Comparison of ENCODE assay signal across 18 cellular contexts in the genomic region with DNA sequence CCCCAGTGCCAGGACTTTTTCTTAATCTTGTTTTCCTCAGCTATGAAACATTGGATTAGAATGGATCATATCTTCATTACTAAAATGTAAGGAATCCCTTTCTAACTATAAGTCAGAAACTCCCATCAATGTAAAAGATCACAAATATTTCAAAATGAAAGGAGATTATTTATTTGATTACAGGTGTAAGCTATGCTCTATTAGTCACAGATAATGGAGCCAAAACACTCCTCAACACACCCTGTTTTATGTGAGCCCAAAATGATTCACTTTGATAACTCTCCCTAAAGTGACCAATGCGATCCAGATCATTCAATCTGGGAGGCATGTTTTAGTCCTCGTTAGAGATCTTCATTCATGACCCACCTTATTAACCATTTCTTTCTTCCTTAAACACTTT.
DNase-seq lines count a peak whose midpoint lies in the region; TF ChIP-seq lines count a peak whose summit lies in the region.
"Had no signal": no experiment of that assay in that cellular context is flagged by ENCODE, and none has a peak within 500 bp of the region (broad histone marks: within the 10 kb centered on the region; RNA-seq: fewer than 3 reads in every experiment).

No MANE protein-coding gene starts in this region.

- H3K27me3 ChIP-seq in ACC112 (ENCODE audit: insufficient read depth, low read length): no peaks in the 10 kb centered on the region
- no peaks in the 10 kb centered on the region for H3K27me3 ChIP-seq in trophoblast cell (ENCODE audit: insufficient read depth, low read length)
- H3K27me3 ChIP-seq: BE2C had no signal

- H4K91ac ChIP-seq in trophoblast cell (ENCODE audit: low read depth, low read length): no peak overlapping the region

- TF ChIP-seq CTCF in epithelial cell of esophagus (IDR thresholded peaks at IDR 0.05; ENCODE audit: insufficient read depth, low read depth, low read length, missing control alignments): no peak

- no peaks in the 10 kb centered on the region for H3K79me2 ChIP-seq in ACC112 (ENCODE audit: control insufficient read depth, insufficient read depth, low read length, unreplicated experiment)
- H3K79me2 ChIP-seq in trophoblast cell (ENCODE audit: control insufficient read depth, insufficient read depth, low read length, poor library complexity): no peaks in the 10 kb centered on the region

- H3K4me3 ChIP-seq in ACC112 (ENCODE audit: low read depth, low read length): no peak overlapping the region
- no peak overlapping the region for H3K4me3 ChIP-seq in epithelial cell of esophagus (ENCODE audit: low read length)
- no peak overlapping the region for H3K4me3 ChIP-seq in trophoblast cell (ENCODE audit: low read depth, low read length)
- H3K4me3 ChIP-seq: GM12878, GM23338 had no signal

- WGBS in trophoblast cell (ENCODE audit: extremely low coverage, insufficient coverage, insufficient read length): no CpG with 5 or more reads among the region's 2 CpGs

- H3K4ac ChIP-seq in trophoblast cell (ENCODE audit: low read depth, low read length): no peak overlapping the region

- no peak overlapping the region for H3K4me2 ChIP-seq in trophoblast cell (ENCODE audit: low read length)
- H3K4me2 ChIP-seq: GM23338 had no signal

- H3K4me1 ChIP-seq in ACC112 (ENCODE audit: control insufficient read depth, insufficient read depth, low read length, unreplicated experiment): peaks cover 32% of the 10 kb centered on the region
- H3K4me1 ChIP-seq in trophoblast cell (ENCODE audit: control insufficient read depth in 1 of 2, insufficient read depth in 2 of 2, low read length in 2 of 2): no peaks in the 10 kb centered on the region

- H3K9me3 ChIP-seq in trophoblast cell (ENCODE audit: insufficient read depth, low read depth, low read length): no peaks in the 10 kb centered on the region
- H3K9me3 ChIP-seq: BE2C had no signal

- no peak overlapping the region for H3K23ac ChIP-seq in trophoblast cell (ENCODE audit: low read length)

- no peak overlapping the region for H4K8ac ChIP-seq in trophoblast cell (ENCODE audit: low read depth, low read length)

- H3K9ac ChIP-seq in trophoblast cell (ENCODE audit: low read length): no peak overlapping the region

- H3K36me3 ChIP-seq in ACC112 (ENCODE audit: insufficient read depth, low read length) (no peaks in the 10 kb centered on the region), trophoblast cell (ENCODE audit: control insufficient read depth in 1 of 2, insufficient read depth in 2 of 2, low read length in 2 of 2) (no peaks in the 10 kb centered on the region)
- H3K36me3 ChIP-seq: BE2C had no signal

- no peak overlapping the region for H2AK5ac ChIP-seq in trophoblast cell (ENCODE audit: low read length)

- no peak overlapping the region for H2BK12ac ChIP-seq in trophoblast cell (ENCODE audit: low read length)

- no peak overlapping the region for H3K14ac ChIP-seq in trophoblast cell (ENCODE audit: low read length)

- TF ChIP-seq RAD21 in Ishikawa (IDR thresholded peaks at IDR 0.05; ENCODE audit: low read depth): no peak

- H2AFZ ChIP-seq in ACC112 (ENCODE audit: low read length, unreplicated experiment) (peak overlapping the region; percentile 21), trophoblast cell (ENCODE audit: insufficient read depth, low read length, poor library complexity) (no peak overlapping the region)
- H2AFZ ChIP-seq: GM23338 had no signal

- no peak overlapping the region for H2BK5ac ChIP-seq in trophoblast cell (ENCODE audit: low read depth, low read length, poor library complexity)

- H4K12ac ChIP-seq in trophoblast cell (ENCODE audit: low read depth, low read length): no peak overlapping the region

- H3K79me1 ChIP-seq in trophoblast cell (ENCODE audit: low read length): no peaks in the 10 kb centered on the region

- no peak overlapping the region for H3K18ac ChIP-seq in trophoblast cell (ENCODE audit: low read length)

- H3K27ac ChIP-seq in ACC112 (ENCODE audit: low read depth, low read length): no peak overlapping the region
- no peak overlapping the region for H3K27ac ChIP-seq in trophoblast cell (ENCODE audit: low read depth, low read length)

- peak; percentile 48 for DNase-seq in epithelial cell of esophagus (ENCODE audit: low read depth)
- peak; percentile 25 to 74 for DNase-seq in trophoblast cell
- no peak for DNase-seq in SHP77 (lab: John Stamatoyannopoulos, UW)
- no peak for DNase-seq in RKO (ENCODE audit: low spot score)
- DNase-seq: ACHN; BE2C; C1 segment of cervical spinal cord; CD4-positive, CD25-positive, alpha-beta regulatory T cell; CD8-positive, alpha-beta memory T cell; COR-L47; DMS 273 treated with DMSO at 0.1 percent for 48 hours; DMS53; DND-41; HFFc6 had no signal

- no peak overlapping the region for H2BK120ac ChIP-seq in trophoblast cell (ENCODE audit: insufficient read depth, low read length, poor library complexity)

- peak; percentile 88 for TF ChIP-seq EP300 in Ishikawa (IDR thresholded peaks at IDR 0.05; ENCODE audit: borderline replicate concordance)

TF ChIP-seq in Ishikawa, 13 proteins besides CTCF, POLR2A, EP300 and RAD21:
- TF ChIP-seq NFIC (IDR thresholded peaks at IDR 0.05) (peak; percentile 73), ZBTB7A (IDR thresholded peaks at IDR 0.05; ENCODE audit: low read depth) (no peak), TAF1 (IDR thresholded peaks at IDR 0.05; ENCODE audit: low read depth) (no peak), CEBPB (IDR thresholded peaks at IDR 0.05) (no peak), TCF12 (IDR thresholded peaks at IDR 0.05; ENCODE audit: low read depth) (peak; percentile 82), TEAD4 (IDR thresholded peaks at IDR 0.05) (peak; percentile 35), CREB1 (IDR thresholded peaks at IDR 0.05; ENCODE audit: low read depth) (no peak), EGR1 (IDR thresholded peaks at IDR 0.05) (no peak), YY1 (IDR thresholded peaks at IDR 0.05; ENCODE audit: low read depth) (0 out of 2 replicates have a peak, but pooled peaks have one; percentile 15), FOXM1 (IDR thresholded peaks at IDR 0.05; ENCODE audit: borderline replicate concordance, low read depth) (peak; percentile 84; the same call in 1 of the 2 replicates)
- TF ChIP-seq, protein P1, sequence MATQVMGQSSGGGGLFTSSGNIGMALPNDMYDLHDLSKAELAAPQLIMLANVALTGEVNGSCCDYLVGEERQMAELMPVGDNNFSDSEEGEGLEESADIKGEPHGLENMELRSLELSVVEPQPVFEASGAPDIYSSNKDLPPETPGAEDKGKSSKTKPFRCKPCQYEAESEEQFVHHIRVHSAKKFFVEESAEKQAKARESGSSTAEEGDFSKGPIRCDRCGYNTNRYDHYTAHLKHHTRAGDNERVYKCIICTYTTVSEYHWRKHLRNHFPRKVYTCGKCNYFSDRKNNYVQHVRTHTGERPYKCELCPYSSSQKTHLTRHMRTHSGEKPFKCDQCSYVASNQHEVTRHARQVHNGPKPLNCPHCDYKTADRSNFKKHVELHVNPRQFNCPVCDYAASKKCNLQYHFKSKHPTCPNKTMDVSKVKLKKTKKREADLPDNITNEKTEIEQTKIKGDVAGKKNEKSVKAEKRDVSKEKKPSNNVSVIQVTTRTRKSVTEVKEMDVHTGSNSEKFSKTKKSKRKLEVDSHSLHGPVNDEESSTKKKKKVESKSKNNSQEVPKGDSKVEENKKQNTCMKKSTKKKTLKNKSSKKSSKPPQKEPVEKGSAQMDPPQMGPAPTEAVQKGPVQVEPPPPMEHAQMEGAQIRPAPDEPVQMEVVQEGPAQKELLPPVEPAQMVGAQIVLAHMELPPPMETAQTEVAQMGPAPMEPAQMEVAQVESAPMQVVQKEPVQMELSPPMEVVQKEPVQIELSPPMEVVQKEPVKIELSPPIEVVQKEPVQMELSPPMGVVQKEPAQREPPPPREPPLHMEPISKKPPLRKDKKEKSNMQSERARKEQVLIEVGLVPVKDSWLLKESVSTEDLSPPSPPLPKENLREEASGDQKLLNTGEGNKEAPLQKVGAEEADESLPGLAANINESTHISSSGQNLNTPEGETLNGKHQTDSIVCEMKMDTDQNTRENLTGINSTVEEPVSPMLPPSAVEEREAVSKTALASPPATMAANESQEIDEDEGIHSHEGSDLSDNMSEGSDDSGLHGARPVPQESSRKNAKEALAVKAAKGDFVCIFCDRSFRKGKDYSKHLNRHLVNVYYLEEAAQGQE (IDR thresholded peaks at IDR 0.05; ENCODE audit: low read depth): no peak
- TF ChIP-seq, protein P2, sequence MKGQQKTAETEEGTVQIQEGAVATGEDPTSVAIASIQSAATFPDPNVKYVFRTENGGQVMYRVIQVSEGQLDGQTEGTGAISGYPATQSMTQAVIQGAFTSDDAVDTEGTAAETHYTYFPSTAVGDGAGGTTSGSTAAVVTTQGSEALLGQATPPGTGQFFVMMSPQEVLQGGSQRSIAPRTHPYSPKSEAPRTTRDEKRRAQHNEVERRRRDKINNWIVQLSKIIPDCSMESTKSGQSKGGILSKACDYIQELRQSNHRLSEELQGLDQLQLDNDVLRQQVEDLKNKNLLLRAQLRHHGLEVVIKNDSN (IDR thresholded peaks at IDR 0.05): no peak
- TF ChIP-seq, protein P3, sequence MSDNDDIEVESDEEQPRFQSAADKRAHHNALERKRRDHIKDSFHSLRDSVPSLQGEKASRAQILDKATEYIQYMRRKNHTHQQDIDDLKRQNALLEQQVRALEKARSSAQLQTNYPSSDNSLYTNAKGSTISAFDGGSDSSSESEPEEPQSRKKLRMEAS (IDR thresholded peaks at IDR 0.05): no peak
TF ChIP-seq in Ishikawa: peak in this region for 5.

Comparison
In these comparisons a context has a peak if more than half of its experiments do, and no peak if none do; other contexts are left out.
1. DNase-seq: peak in epithelial cell of esophagus (single experiment) and trophoblast cell (2 of 2); none in SHP77 (0 of 2) and RKO (single experiment).